26 cellular contexts compared by ENCODE assay signal in the genomic region with DNA sequence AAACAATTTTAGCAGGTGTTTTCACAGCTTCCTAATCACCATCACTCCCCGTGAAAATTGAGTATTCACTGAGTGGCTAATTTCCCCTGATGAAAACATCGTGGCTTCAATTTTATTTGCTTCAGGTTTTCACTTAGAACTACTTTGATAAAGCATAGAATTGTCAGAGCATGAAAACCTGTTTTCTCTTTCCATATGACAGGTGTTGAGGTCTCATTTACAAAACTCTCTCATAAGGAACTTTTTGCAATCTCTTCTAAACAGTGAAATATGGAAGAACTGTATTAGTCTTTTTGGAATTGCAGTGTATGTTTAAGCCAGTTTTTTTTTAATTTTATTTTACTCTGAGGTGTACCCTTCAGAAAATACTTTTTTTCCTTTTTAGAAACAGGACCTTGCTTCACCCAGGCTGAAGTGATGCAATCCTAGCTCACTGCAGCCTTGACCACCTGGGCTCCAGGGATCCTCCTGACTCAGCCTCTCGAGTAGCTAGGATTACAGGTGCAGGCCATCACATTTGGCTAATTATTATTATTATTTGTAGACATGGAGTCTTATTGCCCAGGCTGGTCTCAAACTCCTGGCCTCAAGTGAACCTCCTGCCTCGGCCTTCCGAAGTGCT.
"Had no signal": no experiment of that assay in that cellular context is flagged by ENCODE, and none has a peak within 500 bp of the region (broad histone marks: within the 10 kb centered on the region; RNA-seq: fewer than 3 reads in every experiment).

No MANE protein-coding gene starts in this region.

- H3K4me1 ChIP-seq: ascending aorta, colonic mucosa had no signal

- FAIRE-seq: TTC549 had no signal

- H3K27ac ChIP-seq: ascending aorta, cardiac muscle cell, colonic mucosa, SJSA1 had no signal

- DNase-seq: activated CD4-positive, alpha-beta T cell treated with anti-CD3 and anti-CD28 coated beads, Interleukin-2, amount 10 ng/mL, durations not matched to agents 24 days and 14 days; activated CD4-positive, alpha-beta T cell treated with anti-CD3 and anti-CD28 coated beads, Interleukin-2, amount 50 U/mL, for 48 hours; activated CD8-positive, alpha-beta T cell treated with anti-CD3 and anti-CD28 coated beads, Interleukin-2, amount 10 ng/mL, durations not matched to agents 7 days and 5 days; activated gamma-delta T cell; activated naive CD4-positive, alpha-beta T cell treated with Interleukin-2 at 50 U/mL for 16 hours; activated naive CD8-positive, alpha-beta T cell treated with anti-CD3 and anti-CD28 coated beads, Interleukin-2, amount 10 ng/mL, durations not matched to agents 7 days and 5 days; activated T-cell treated with anti-CD3 and anti-CD28 coated beads, Interleukin-2, amount 50 U/mL, for 24 hours; amygdala; colonic mucosa; NCI-H1105; NCI-H1417 treated with DMSO at 0.1 percent for 48 hours; NCI-H187 treated with DMSO at 0.1 percent for 48 hours; NCI-H2081; NCI-H2171 treated with DMSO at 0.1 percent for 48 hours; NCI-H2227 treated with DMSO at 0.1 percent for 48 hours; NCI-H446; NCI-H510A treated with DMSO at 0.1 percent for 48 hours; NCI-H526 treated with DMSO at 0.1 percent for 48 hours; NCI-H774; SHP77 treated with DMSO at 0.1 percent for 48 hours; SK-N-SH had no signal

- H3K9me3 ChIP-seq: ascending aorta, colonic mucosa, SJSA1, SK-N-SH had no signal

- H3K9ac ChIP-seq: SK-N-SH had no signal

- H3K4me3 ChIP-seq: ascending aorta, cardiac muscle cell, colonic mucosa, SJSA1 had no signal

- H3K36me3 ChIP-seq: ascending aorta, cardiac muscle cell, colonic mucosa, SJSA1 had no signal

- H3K4me2 ChIP-seq: SK-N-SH had no signal

- ATAC-seq: activated CD8-positive, alpha-beta T cell treated with anti-CD3 and anti-CD28 coated beads, Interleukin-2, amount 10 ng/mL, durations not matched to agents 7 days and 5 days; Panc1 had no signal

- H3K27me3 ChIP-seq: ascending aorta, cardiac muscle cell, colonic mucosa, SJSA1 had no signal
